Comparison of ENCODE assay signal across 28 cellular contexts in the genomic region with DNA sequence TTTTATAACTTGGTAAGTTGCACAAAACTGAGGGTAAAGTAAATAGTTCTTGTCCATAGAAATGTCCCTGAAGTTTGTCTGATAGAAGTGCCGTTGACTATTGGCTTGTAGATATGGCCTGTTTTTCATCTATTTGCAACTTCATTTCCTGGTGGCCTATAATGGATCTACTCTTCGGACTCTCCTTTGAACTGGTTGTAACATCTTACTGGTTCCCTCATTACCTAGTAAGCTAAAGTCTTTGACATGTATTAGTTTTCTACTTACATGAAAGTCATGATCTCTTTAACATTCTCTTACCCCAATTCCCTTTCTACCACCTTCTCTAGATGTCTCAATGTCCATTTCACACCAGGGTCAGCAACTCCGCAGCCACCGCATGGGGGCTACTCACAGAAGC.
"Had no signal": no experiment of that assay in that cellular context is flagged by ENCODE, and none has a peak within 500 bp of the region (broad histone marks: within the 10 kb centered on the region; RNA-seq: fewer than 3 reads in every experiment).

No MANE protein-coding gene starts in this region.

- H3K27ac ChIP-seq: ovary, parathyroid adenoma, psoas muscle, right lobe of liver, sigmoid colon, stomach, thoracic aorta, thyroid gland, tibial nerve, upper lobe of left lung, vagina had no signal

- H3K79me2 ChIP-seq: parathyroid adenoma had no signal

- H3K4me3 Mint-ChIP-seq: naive thymus-derived CD8-positive, alpha-beta T cell; natural killer cell treated with Interleukin-12 subunit alpha and Interleukin-12 subunit beta and Interleukin-15 and Interleukin-18, amount 100 ng/mL, for 72 hours; nephron progenitor cell; neural crest cell; stimulated activated effector memory CD8-positive, alpha-beta T cell treated with anti-CD3 and anti-CD28 coated beads, Interleukin-12 subunit alpha, Interleukin-12 subunit beta, amount 100 ng/mL, for 72 hours; stimulated activated naive B cell treated with anti-CD40 and anti-IgM and Interleukin-4, amounts not matched to agents 10 μg/mL and 1 μg/mL and 100 μg/mL, for 72 hours; stimulated activated naive CD8-positive, alpha-beta T cell treated with anti-CD3 and anti-CD28 coated beads, Interleukin-15, Interleukin-2, amounts not matched to agents 100 ng/mL and 50 ng/mL, for 24 hours had no signal

- H3K4me1 Mint-ChIP-seq: naive thymus-derived CD8-positive, alpha-beta T cell; stimulated activated effector memory CD8-positive, alpha-beta T cell treated with anti-CD3 and anti-CD28 coated beads, Interleukin-12 subunit alpha, Interleukin-12 subunit beta, amount 100 ng/mL, for 72 hours had no signal

- FAIRE-seq: small intestine, urothelium cell line had no signal

- H3K27ac Mint-ChIP-seq: naive thymus-derived CD8-positive, alpha-beta T cell; natural killer cell treated with Interleukin-12 subunit alpha and Interleukin-12 subunit beta and Interleukin-15 and Interleukin-18, amount 100 ng/mL, for 72 hours; nephron progenitor cell; stimulated activated effector memory CD8-positive, alpha-beta T cell treated with anti-CD3 and anti-CD28 coated beads, Interleukin-12 subunit alpha, Interleukin-12 subunit beta, amount 100 ng/mL, for 72 hours; stimulated activated naive B cell treated with anti-CD40 and anti-IgM and Interleukin-4, amounts not matched to agents 10 μg/mL and 1 μg/mL and 100 μg/mL, for 72 hours; stimulated activated naive CD8-positive, alpha-beta T cell treated with anti-CD3 and anti-CD28 coated beads, Interleukin-15, Interleukin-2, amounts not matched to agents 100 ng/mL and 50 ng/mL, for 24 hours had no signal

- H3K9me3 ChIP-seq: ovary, psoas muscle, right lobe of liver, thyroid gland, upper lobe of left lung had no signal

- H3K4me3 ChIP-seq: ovary, psoas muscle, right lobe of liver, sigmoid colon, stomach, thoracic aorta, thyroid gland, tibial nerve, upper lobe of left lung, vagina had no signal

- H3K9ac ChIP-seq: parathyroid adenoma had no signal

- DNase-seq: nephron progenitor cell; occipital lobe; ovary; psoas muscle; right cardiac atrium; right lobe of liver; sigmoid colon; small intestine; stimulated activated CD4-positive, alpha-beta T cell treated with anti-CD3 and anti-CD28 coated beads, Interleukin-15, amount 100 ng/mL, for 24 hours; stimulated activated CD4-positive, alpha-beta T cell treated with anti-CD3 and anti-CD28 coated beads, Interleukin-2, amount 100 ng/mL, for 24 hours; stimulated activated CD4-positive, alpha-beta T cell treated with anti-CD3 and anti-CD28 coated beads, Interleukin-2, amount 100 ng/mL, for 48 hours; stimulated activated CD4-positive, alpha-beta T cell treated with anti-CD3 and anti-CD28 coated beads, Interleukin-4, amount 100 ng/mL, for 24 hours; stimulated activated naive B cell treated with anti-CD40 and anti-IgM and Interleukin-4, amounts not matched to agents 10 μg/mL and 1 μg/mL and 100 μg/mL, for 72 hours; stimulated activated naive CD4-positive, alpha-beta T cell treated with Interleukin-2 at 50 U/mL for 16 hours; stomach; thyroid gland; trophoblast cell; upper lobe of left lung had no signal

- H3K4me1 ChIP-seq: parathyroid adenoma, psoas muscle, sigmoid colon, thyroid gland, tibial nerve had no signal

- H3K9me3 Mint-ChIP-seq: natural killer cell treated with Interleukin-12 subunit alpha and Interleukin-12 subunit beta and Interleukin-15 and Interleukin-18, amount 100 ng/mL, for 72 hours; stimulated activated naive CD8-positive, alpha-beta T cell treated with anti-CD3 and anti-CD28 coated beads, Interleukin-15, Interleukin-2, amounts not matched to agents 100 ng/mL and 50 ng/mL, for 24 hours had no signal

- H2AFZ ChIP-seq: parathyroid adenoma had no signal

- H3K27me3 Mint-ChIP-seq: stimulated activated naive CD8-positive, alpha-beta T cell treated with anti-CD3 and anti-CD28 coated beads, Interleukin-15, Interleukin-2, amounts not matched to agents 100 ng/mL and 50 ng/mL, for 24 hours had no signal

- H3K36me3 Mint-ChIP-seq: stimulated activated effector memory CD8-positive, alpha-beta T cell treated with anti-CD3 and anti-CD28 coated beads, Interleukin-12 subunit alpha, Interleukin-12 subunit beta, amount 100 ng/mL, for 72 hours; stimulated activated naive B cell treated with anti-CD40 and anti-IgM and Interleukin-4, amounts not matched to agents 10 μg/mL and 1 μg/mL and 100 μg/mL, for 72 hours had no signal

- H3K27me3 ChIP-seq: ovary, right lobe of liver, thyroid gland, upper lobe of left lung, vagina had no signal

- H3K36me3 ChIP-seq: ovary, right lobe of liver, sigmoid colon, stomach, thoracic aorta, thyroid gland, tibial nerve, upper lobe of left lung, vagina had no signal
